In the genomic region with DNA sequence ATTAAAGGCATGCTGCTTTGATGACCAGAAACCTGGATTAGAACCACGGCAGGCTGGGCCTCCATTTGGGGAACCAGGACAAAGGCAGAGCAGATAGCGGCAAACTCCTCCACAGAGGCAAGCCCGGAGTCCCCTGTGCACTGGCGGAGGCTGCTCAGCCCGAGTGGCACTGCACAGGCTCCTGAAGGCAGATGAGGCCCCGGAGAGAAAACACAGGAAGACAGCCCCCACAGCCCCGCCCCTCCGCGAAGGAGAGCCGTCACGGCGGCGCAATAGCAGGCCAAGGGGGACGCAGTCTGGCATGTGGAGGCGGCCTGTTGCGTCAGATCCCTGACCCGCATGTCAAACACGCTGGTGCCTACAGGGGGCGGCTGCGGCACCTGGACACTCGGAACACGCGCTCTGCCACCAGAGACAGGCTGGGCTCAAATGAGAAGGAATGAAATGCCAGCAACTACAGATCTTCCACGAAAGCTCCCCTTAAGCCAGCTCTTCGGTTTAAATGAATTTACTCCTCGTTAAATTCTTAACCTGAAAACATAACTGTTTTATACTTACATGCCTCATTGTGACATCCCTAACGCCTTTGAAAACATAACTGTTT, we compare ENCODE assay signal across 8 cellular contexts.
DNase-seq lines count a peak whose midpoint lies in the region; ATAC-seq and TF ChIP-seq lines count a peak whose summit lies in the region.

No MANE protein-coding gene starts in this region.

- H3K27ac ChIP-seq in AG04450 (ENCODE audit: low read depth, low read length), result peak overlapping the region; percentile 80
- H3K27ac ChIP-seq in SU-DHL-6 (ENCODE audit: low read depth, low read length), result no peak overlapping the region
- H3K27ac ChIP-seq in upper lobe of left lung, result peak overlapping the region in 1 of 4 donors; percentile 5

- peak; percentile 82 for TF ChIP-seq CTCF in AG04450 (IDR thresholded peaks at IDR 0.05; ENCODE audit: low read depth, low read length)
- TF ChIP-seq CTCF in SU-DHL-6 (IDR thresholded peaks at IDR 0.05; ENCODE audit: insufficient read depth, low read length, poor library complexity, severe bottlenecking), result peak; percentile 66
- TF ChIP-seq CTCF in upper lobe of left lung (IDR thresholded peaks at IDR 0.05), result peak; percentile 59 to 89 (median 81)

- H3K4me2 ChIP-seq in SU-DHL-6 (ENCODE audit: low read depth, low read length, poor library complexity, severe bottlenecking), result peak overlapping the region; percentile 17

- H2AFZ ChIP-seq in SU-DHL-6 (ENCODE audit: low read depth, low read length, severe bottlenecking), result no peak overlapping the region

- DNase-seq in AG04450 (ENCODE audit: low read depth, low spot score) (peak; percentile 76), H7 (peak; percentile 98), Right ventricle myocardium superior (peak; percentile 93), posterior vena cava (ENCODE audit: low spot score) (peak; percentile 96), upper lobe of left lung (peak; percentile 84 to 94), NK-92 (lab: John Stamatoyannopoulos, UW; ENCODE audit: unreplicated experiment) (no peak)
- DNase-seq in activated naive CD8-positive, alpha-beta T cell treated with anti-CD3 and anti-CD28 coated beads, Interleukin-2, amount 50 U/mL, for 24 hours, result peak; percentile 88

- 18 to 23% methylated on average over 14 to 27 of the region's 27 CpGs for WGBS in upper lobe of left lung, 2 donors

- no peaks in the 10 kb centered on the region for H3K36me3 ChIP-seq in H7 (replicated peaks; ENCODE audit: control insufficient read depth, insufficient read depth, low read length)
- H3K36me3 ChIP-seq in SU-DHL-6 (ENCODE audit: low read length), result no peaks in the 10 kb centered on the region
- H3K36me3 ChIP-seq in upper lobe of left lung, result no peaks in the 10 kb centered on the region

- no peaks in the 10 kb centered on the region for H4K20me1 ChIP-seq in SU-DHL-6 (ENCODE audit: low read depth, low read length)

- H3K9me2 ChIP-seq in SU-DHL-6 (replicated peaks; ENCODE audit: insufficient read depth, low read length), result no peaks in the 10 kb centered on the region

- CTCF ChIA-PET in AG04450 (lab: Charles Lee), result interaction anchor here (0.5 to 1.5 kb wide), 10 partner anchors 8 to 440 kb away, joined by 3 to 8 read pairs (median 3); no protein-coding TSS in a partner anchor

- H3K4me1 ChIP-seq in upper lobe of left lung, result peaks cover 11 to 26% (median 25%) of the 10 kb centered on the region in 4 donors

- TF ChIP-seq EP300 in upper lobe of left lung (IDR thresholded peaks at IDR 0.05), result no peak

- peak in 1 of 4 donors; percentile 7 for TF ChIP-seq POLR2A in upper lobe of left lung (IDR thresholded peaks at IDR 0.05)

- H3F3A ChIP-seq in SU-DHL-6 (ENCODE audit: insufficient read depth), result no peaks in the 10 kb centered on the region

- intact Hi-C loops in Right ventricle myocardium superior (cut with DNase I) (loop anchor here (5.0 kb wide), 1 partner anchor 98 kb away; no protein-coding TSS in a partner anchor), posterior vena cava (cut with DNase I) (no loop called here)

- peak; percentile 67 for ATAC-seq in activated naive CD8-positive, alpha-beta T cell treated with anti-CD3 and anti-CD28 coated beads, Interleukin-2, amount 50 U/mL, for 24 hours
- ATAC-seq in Right ventricle myocardium superior (ENCODE audit: poor library complexity) (peak; percentile 90), upper lobe of left lung (ENCODE audit: low FRiP score in 2 of 2) (peak; percentile 75 to 92)

- peak overlapping the region; percentile 39 for H3K4me3 Mint-ChIP-seq in activated naive CD8-positive, alpha-beta T cell treated with anti-CD3 and anti-CD28 coated beads, Interleukin-2, amount 50 U/mL, for 24 hours

- POLR2A ChIA-PET in AG04450 (lab: Yijun Ruan, JAX), result interaction anchor here (0.6 to 1.2 kb wide), 2 partner anchors 53 to 71 kb away, joined by 3 to 13 read pairs; no protein-coding TSS in a partner anchor

- H3K27me3 ChIP-seq in AG04450 (ENCODE audit: control insufficient read depth, insufficient read depth, low read length) (no peaks in the 10 kb centered on the region), H7 (ENCODE audit: control insufficient read depth, insufficient read depth, low read length) (no peaks in the 10 kb centered on the region), SU-DHL-6 (ENCODE audit: low read length) (no peaks in the 10 kb centered on the region), upper lobe of left lung (no peaks in the 10 kb centered on the region)

- H3K4me3 ChIP-seq in AG04450 (ENCODE audit: low read depth, low read length) (no peak overlapping the region), H7 (ENCODE audit: insufficient read depth, low read depth, low read length) (no peak overlapping the region), SU-DHL-6 (ENCODE audit: insufficient read depth, low read length, poor library complexity, severe bottlenecking) (no peak overlapping the region), upper lobe of left lung (peak overlapping the region in 1 of 4 donors; percentile 7)

- H3K27me3 Mint-ChIP-seq in activated naive CD8-positive, alpha-beta T cell treated with anti-CD3 and anti-CD28 coated beads, Interleukin-2, amount 50 U/mL, for 24 hours, result peaks cover 2% of the 10 kb centered on the region

- no peaks in the 10 kb centered on the region for H3K79me2 ChIP-seq in SU-DHL-6 (ENCODE audit: insufficient read depth, low read length)

- H3K36me3 Mint-ChIP-seq in activated naive CD8-positive, alpha-beta T cell treated with anti-CD3 and anti-CD28 coated beads, Interleukin-2, amount 50 U/mL, for 24 hours (ENCODE audit: low read depth), result peaks cover 6% of the 10 kb centered on the region

- H3K4me1 Mint-ChIP-seq in activated naive CD8-positive, alpha-beta T cell treated with anti-CD3 and anti-CD28 coated beads, Interleukin-2, amount 50 U/mL, for 24 hours, result peaks cover 54% of the 10 kb centered on the region

- H3K27ac Mint-ChIP-seq in activated naive CD8-positive, alpha-beta T cell treated with anti-CD3 and anti-CD28 coated beads, Interleukin-2, amount 50 U/mL, for 24 hours, result peak overlapping the region; percentile 67

- peak overlapping the region; percentile 29 for H3K9ac ChIP-seq in SU-DHL-6 (ENCODE audit: low read length)

- H3K9me3 ChIP-seq in AG04450 (ENCODE audit: control insufficient read depth, insufficient read depth, low read length) (no peaks in the 10 kb centered on the region; the same call in 1 of the 2 replicates), SU-DHL-6 (ENCODE audit: insufficient read depth, low read length) (no peaks in the 10 kb centered on the region), upper lobe of left lung (no peaks in the 10 kb centered on the region)

- H3K9me3 Mint-ChIP-seq in activated naive CD8-positive, alpha-beta T cell treated with anti-CD3 and anti-CD28 coated beads, Interleukin-2, amount 50 U/mL, for 24 hours, result peaks cover 5% of the 10 kb centered on the region
